8 cellular contexts compared by ENCODE assay signal in the genomic region with DNA sequence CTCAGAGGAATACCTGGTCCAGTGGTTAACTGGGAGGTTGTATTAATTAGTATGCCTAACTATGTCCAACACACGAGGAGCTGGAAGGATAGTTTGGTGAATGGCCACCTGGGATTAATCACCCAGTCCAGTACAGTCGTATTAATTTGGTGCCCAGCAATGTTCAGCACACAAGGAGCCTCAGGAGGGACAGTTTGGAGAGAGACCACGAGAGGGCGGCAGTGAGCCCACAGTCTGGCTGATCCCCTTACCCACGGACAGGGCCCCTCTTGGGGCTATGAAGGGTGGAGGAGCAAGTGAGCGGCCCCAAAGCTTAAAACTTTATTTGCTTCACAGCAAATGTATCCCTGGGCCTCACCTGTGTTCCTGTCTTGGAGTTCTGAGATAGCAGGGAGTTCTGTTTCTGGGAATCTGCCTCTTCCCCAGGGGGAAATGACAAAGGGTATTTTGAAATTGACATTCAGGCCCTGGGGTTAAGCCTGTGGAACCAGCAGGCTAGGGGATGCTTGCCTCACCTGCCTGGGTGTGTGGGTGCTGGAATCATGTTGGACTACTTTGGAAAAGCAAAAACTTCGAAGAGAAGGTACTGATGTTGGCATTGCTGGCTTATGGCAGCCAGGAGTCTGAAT.
DNase-seq lines count a peak whose midpoint lies in the region; ATAC-seq, FAIRE-seq and TF ChIP-seq lines count a peak whose summit lies in the region.

No MANE protein-coding gene starts in this region.

- H3K9me3 ChIP-seq in lung (ENCODE audit: control insufficient read depth in 2 of 2, insufficient read depth in 1 of 2, low read length in 1 of 2): no peaks in the 10 kb centered on the region

- H3K36me3 ChIP-seq in lung (ENCODE audit: control insufficient read depth in 2 of 2, insufficient read depth in 2 of 2, low read length in 2 of 2): no peaks in the 10 kb centered on the region

- H3K4me1 ChIP-seq in lung (ENCODE audit: control insufficient read depth in 2 of 2, insufficient read depth in 2 of 2, low read length in 2 of 2): peaks cover 0 to 4% of the 10 kb centered on the region in 2 donors

- DNase-seq in DMS114 treated with DMSO at 0.1 percent for 48 hours (lab: John Stamatoyannopoulos, UW; ENCODE audit: unreplicated experiment) (peak; percentile 31), HTR-8/SVneo (ENCODE audit: insufficient read length, low spot score) (peak; percentile 31), T-helper 9 cell (peak; percentile 13), cerebellar cortex (ENCODE audit: low spot score) (peak; percentile 33), lung (ENCODE audit: low spot score) (no peak)
- peak; percentile 2 for DNase-seq in stimulated activated naive CD4-positive, alpha-beta T cell treated with Interleukin-2 at 50 U/mL for 16 hours (lab: John Stamatoyannopoulos, UW)

- no peak overlapping the region for H3K4me3 ChIP-seq in lung

- WGBS in lung, 2 donors: 22 to 27% methylated on average over 7 of the region's 7 CpGs

- peak; percentile 30 for ATAC-seq in lung (ENCODE audit: insufficient read depth, low FRiP score)
- ATAC-seq in GM19035 (IDR thresholded peaks at IDR 0.05; ENCODE audit: unreplicated experiment): no peak
- ATAC-seq in GM21825 (IDR thresholded peaks at IDR 0.05; ENCODE audit: unreplicated experiment): no peak

- no peak overlapping the region for H3K27ac ChIP-seq in lung (ENCODE audit: low read depth in 1 of 2, low read length in 1 of 2)

- FAIRE-seq in HTR-8/SVneo (lab: Jason Lieb, UNC): no peak

- no peaks in the 10 kb centered on the region for H3K27me3 ChIP-seq in lung (ENCODE audit: control insufficient read depth, insufficient read depth)

- peak; percentile 21 for TF ChIP-seq CTCF in lung (IDR thresholded peaks at IDR 0.05; ENCODE audit: control extremely low read depth, extremely low read depth)
